Comparison of ENCODE assay signal across 13 cellular contexts in genomic region chr1:59285691-59286090, GRCh38.
"Had no signal": no experiment of that assay in that cellular context is flagged by ENCODE, and none has a peak within 500 bp of the region (broad histone marks: within the 10 kb centered on the region; RNA-seq: fewer than 3 reads in every experiment).

No MANE protein-coding gene starts in this region.

- H3K27ac Mint-ChIP-seq: activated naive CD4-positive, alpha-beta T cell treated with anti-CD3 and anti-CD28 coated beads for 36 hours; neural progenitor cell had no signal

- ATAC-seq: esophagus mucosa, heart right ventricle had no signal

- H3K4me3 Mint-ChIP-seq: activated naive CD4-positive, alpha-beta T cell treated with anti-CD3 and anti-CD28 coated beads for 36 hours; neural progenitor cell had no signal

- DNase-seq: activated CD4-positive, alpha-beta T cell treated with anti-CD3 and anti-CD28 coated beads for 48 hours; activated naive CD4-positive, alpha-beta T cell treated with anti-CD3 and anti-CD28 coated beads for 36 hours; foreskin melanocyte; heart right ventricle; left ventricle myocardium inferior; mesendoderm; ovary; T1000; thyroid gland; uterus had no signal

- FAIRE-seq: astrocyte had no signal

- H3K9me3 Mint-ChIP-seq: activated naive CD4-positive, alpha-beta T cell treated with anti-CD3 and anti-CD28 coated beads for 36 hours; neural progenitor cell had no signal

- H3K4me3 ChIP-seq: heart right ventricle, left ventricle myocardium inferior, neural progenitor cell, ovary, thyroid gland, uterus had no signal

- H3K36me3 Mint-ChIP-seq: neural progenitor cell had no signal
